Comparison of ENCODE assay signal across 2 cellular contexts in the genomic region with DNA sequence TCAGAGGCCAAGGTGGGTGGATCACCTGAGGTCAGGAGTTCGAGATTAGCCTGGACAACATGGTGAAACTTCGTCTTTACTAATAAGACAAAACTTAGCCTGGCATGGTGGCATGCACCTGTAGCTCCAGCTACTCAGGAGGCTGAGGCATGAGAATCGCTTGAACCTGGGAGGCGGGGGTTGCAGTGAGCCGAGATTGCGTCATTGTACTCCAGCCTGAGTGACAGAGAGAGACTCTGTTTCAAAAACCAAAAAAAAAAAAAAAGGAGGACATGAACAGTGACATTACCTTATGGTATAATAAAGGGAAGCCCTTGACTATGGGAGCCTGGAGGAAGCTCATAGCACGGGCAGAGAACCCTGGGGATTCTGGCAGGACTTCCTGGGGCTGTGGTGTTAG.
TF ChIP-seq lines count a peak whose summit lies in the region.

No MANE protein-coding gene starts in this region.

TF ChIP-seq in GM23338, 12 proteins besides CTCF, POLR2A, EP300 and RAD21:
- TF ChIP-seq EZH2phosphoT487 (IDR thresholded peaks at IDR 0.05; ENCODE audit: unreplicated experiment) = no peak
- no peak for TF ChIP-seq STAT1 (IDR thresholded peaks at IDR 0.05; ENCODE audit: unreplicated experiment)
- no peak for TF ChIP-seq NANOG (IDR thresholded peaks at IDR 0.05; ENCODE audit: borderline replicate concordance)
- TF ChIP-seq, protein P1, sequence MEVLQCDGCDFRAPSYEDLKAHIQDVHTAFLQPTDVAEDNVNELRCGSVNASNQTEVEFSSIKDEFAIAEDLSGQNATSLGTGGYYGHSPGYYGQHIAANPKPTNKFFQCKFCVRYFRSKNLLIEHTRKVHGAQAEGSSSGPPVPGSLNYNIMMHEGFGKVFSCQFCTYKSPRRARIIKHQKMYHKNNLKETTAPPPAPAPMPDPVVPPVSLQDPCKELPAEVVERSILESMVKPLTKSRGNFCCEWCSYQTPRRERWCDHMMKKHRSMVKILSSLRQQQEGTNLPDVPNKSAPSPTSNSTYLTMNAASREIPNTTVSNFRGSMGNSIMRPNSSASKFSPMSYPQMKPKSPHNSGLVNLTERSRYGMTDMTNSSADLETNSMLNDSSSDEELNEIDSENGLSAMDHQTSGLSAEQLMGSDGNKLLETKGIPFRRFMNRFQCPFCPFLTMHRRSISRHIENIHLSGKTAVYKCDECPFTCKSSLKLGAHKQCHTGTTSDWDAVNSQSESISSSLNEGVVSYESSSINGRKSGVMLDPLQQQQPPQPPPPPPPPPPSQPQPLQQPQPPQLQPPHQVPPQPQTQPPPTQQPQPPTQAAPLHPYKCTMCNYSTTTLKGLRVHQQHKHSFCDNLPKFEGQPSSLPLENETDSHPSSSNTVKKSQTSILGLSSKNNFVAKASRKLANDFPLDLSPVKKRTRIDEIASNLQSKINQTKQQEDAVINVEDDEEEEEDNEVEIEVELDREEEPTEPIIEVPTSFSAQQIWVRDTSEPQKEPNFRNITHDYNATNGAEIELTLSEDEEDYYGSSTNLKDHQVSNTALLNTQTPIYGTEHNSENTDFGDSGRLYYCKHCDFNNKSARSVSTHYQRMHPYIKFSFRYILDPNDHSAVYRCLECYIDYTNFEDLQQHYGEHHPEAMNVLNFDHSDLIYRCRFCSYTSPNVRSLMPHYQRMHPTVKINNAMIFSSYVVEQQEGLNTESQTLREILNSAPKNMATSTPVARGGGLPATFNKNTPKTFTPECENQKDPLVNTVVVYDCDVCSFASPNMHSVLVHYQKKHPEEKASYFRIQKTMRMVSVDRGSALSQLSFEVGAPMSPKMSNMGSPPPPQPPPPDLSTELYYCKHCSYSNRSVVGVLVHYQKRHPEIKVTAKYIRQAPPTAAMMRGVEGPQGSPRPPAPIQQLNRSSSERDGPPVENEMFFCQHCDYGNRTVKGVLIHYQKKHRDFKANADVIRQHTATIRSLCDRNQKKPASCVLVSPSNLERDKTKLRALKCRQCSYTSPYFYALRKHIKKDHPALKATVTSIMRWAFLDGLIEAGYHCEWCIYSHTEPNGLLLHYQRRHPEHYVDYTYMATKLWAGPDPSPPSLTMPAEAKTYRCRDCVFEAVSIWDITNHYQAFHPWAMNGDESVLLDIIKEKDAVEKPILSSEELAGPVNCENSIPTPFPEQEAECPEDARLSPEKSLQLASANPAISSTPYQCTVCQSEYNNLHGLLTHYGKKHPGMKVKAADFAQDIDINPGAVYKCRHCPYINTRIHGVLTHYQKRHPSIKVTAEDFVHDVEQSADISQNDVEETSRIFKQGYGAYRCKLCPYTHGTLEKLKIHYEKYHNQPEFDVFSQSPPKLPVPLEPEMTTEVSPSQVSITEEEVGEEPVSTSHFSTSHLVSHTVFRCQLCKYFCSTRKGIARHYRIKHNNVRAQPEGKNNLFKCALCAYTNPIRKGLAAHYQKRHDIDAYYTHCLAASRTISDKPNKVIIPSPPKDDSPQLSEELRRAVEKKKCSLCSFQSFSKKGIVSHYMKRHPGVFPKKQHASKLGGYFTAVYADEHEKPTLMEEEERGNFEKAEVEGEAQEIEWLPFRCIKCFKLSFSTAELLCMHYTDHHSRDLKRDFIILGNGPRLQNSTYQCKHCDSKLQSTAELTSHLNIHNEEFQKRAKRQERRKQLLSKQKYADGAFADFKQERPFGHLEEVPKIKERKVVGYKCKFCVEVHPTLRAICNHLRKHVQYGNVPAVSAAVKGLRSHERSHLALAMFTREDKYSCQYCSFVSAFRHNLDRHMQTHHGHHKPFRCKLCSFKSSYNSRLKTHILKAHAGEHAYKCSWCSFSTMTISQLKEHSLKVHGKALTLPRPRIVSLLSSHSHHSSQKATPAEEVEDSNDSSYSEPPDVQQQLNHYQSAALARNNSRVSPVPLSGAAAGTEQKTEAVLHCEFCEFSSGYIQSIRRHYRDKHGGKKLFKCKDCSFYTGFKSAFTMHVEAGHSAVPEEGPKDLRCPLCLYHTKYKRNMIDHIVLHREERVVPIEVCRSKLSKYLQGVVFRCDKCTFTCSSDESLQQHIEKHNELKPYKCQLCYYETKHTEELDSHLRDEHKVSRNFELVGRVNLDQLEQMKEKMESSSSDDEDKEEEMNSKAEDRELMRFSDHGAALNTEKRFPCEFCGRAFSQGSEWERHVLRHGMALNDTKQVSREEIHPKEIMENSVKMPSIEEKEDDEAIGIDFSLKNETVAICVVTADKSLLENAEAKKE (CRISPR knock-in tag; IDR thresholded peaks at IDR 0.05) = no peak

TF ChIP-seq in K562, 482 proteins besides CTCF, POLR2A, EP300 and RAD21 (continues in another document):
- TF ChIP-seq CHCHD3 (CRISPR knock-in tag; IDR thresholded peaks at IDR 0.05) (no peak), MECOM (CRISPR knock-in tag; IDR thresholded peaks at IDR 0.05) (no peak), STAT5B (CRISPR knock-in tag; IDR thresholded peaks at IDR 0.05) (no peak), PHB (CRISPR knock-in tag; IDR thresholded peaks at IDR 0.05) (no peak), ETV1 (tag; conservative IDR thresholded peaks at IDR 0.05; ENCODE audit: low read depth) (no peak), BCL6 (CRISPR knock-in tag; IDR thresholded peaks at IDR 0.05) (no peak), TBP (optimal IDR thresholded peaks at IDR 0.05; ENCODE audit: low read depth, low read length) (no peak), CEBPG (CRISPR knock-in tag; IDR thresholded peaks at IDR 0.05) (peak; percentile 70), CEBPG (tag; conservative IDR thresholded peaks at IDR 0.05 in 1 of 2, IDR thresholded peaks at IDR 0.05 in 1 of 2) (peak; percentile 43 to 56; a peak in 3 of 4 replicates), NR2C1 (IDR thresholded peaks at IDR 0.05) (no peak), NR2C1 (tag; IDR thresholded peaks at IDR 0.05) (no peak), DMBX1 (CRISPR knock-in tag; IDR thresholded peaks at IDR 0.05; ENCODE audit: borderline replicate concordance) (no peak), ZNF644 (tag; IDR thresholded peaks at IDR 0.05; ENCODE audit: low read depth) (no peak), ZNF766 (CRISPR knock-in tag; conservative IDR thresholded peaks at IDR 0.05) (no peak), CSDE1 (IDR thresholded peaks at IDR 0.05) (no peak), ZZZ3 (IDR thresholded peaks at IDR 0.05) (no peak), POLR2H (tag; IDR thresholded peaks at IDR 0.05; ENCODE audit: low read depth) (no peak), ZNF24 (IDR thresholded peaks at IDR 0.05) (no peak), SMARCA5 (IDR thresholded peaks at IDR 0.05) (no peak), ATF7 (IDR thresholded peaks at IDR 0.05) (peak; percentile 59; the same call in 1 of the 2 replicates), ZNF780A (CRISPR knock-in tag; IDR thresholded peaks at IDR 0.05) (no peak), POLR2AphosphoS2 (IDR thresholded peaks at IDR 0.05; ENCODE audit: low read length) (no peak)
- TF ChIP-seq, protein P2, sequence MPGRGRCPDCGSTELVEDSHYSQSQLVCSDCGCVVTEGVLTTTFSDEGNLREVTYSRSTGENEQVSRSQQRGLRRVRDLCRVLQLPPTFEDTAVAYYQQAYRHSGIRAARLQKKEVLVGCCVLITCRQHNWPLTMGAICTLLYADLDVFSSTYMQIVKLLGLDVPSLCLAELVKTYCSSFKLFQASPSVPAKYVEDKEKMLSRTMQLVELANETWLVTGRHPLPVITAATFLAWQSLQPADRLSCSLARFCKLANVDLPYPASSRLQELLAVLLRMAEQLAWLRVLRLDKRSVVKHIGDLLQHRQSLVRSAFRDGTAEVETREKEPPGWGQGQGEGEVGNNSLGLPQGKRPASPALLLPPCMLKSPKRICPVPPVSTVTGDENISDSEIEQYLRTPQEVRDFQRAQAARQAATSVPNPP (IDR thresholded peaks at IDR 0.05; ENCODE audit: borderline replicate concordance, insufficient read depth, insufficient read length) = no peak
- TF ChIP-seq, protein P3, sequence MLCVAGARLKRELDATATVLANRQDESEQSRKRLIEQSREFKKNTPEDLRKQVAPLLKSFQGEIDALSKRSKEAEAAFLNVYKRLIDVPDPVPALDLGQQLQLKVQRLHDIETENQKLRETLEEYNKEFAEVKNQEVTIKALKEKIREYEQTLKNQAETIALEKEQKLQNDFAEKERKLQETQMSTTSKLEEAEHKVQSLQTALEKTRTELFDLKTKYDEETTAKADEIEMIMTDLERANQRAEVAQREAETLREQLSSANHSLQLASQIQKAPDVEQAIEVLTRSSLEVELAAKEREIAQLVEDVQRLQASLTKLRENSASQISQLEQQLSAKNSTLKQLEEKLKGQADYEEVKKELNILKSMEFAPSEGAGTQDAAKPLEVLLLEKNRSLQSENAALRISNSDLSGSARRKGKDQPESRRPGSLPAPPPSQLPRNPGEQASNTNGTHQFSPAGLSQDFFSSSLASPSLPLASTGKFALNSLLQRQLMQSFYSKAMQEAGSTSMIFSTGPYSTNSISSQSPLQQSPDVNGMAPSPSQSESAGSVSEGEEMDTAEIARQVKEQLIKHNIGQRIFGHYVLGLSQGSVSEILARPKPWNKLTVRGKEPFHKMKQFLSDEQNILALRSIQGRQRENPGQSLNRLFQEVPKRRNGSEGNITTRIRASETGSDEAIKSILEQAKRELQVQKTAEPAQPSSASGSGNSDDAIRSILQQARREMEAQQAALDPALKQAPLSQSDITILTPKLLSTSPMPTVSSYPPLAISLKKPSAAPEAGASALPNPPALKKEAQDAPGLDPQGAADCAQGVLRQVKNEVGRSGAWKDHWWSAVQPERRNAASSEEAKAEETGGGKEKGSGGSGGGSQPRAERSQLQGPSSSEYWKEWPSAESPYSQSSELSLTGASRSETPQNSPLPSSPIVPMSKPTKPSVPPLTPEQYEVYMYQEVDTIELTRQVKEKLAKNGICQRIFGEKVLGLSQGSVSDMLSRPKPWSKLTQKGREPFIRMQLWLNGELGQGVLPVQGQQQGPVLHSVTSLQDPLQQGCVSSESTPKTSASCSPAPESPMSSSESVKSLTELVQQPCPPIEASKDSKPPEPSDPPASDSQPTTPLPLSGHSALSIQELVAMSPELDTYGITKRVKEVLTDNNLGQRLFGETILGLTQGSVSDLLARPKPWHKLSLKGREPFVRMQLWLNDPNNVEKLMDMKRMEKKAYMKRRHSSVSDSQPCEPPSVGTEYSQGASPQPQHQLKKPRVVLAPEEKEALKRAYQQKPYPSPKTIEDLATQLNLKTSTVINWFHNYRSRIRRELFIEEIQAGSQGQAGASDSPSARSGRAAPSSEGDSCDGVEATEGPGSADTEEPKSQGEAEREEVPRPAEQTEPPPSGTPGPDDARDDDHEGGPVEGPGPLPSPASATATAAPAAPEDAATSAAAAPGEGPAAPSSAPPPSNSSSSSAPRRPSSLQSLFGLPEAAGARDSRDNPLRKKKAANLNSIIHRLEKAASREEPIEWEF (CRISPR knock-in tag; IDR thresholded peaks at IDR 0.05) = no peak
- TF ChIP-seq, protein P4, sequence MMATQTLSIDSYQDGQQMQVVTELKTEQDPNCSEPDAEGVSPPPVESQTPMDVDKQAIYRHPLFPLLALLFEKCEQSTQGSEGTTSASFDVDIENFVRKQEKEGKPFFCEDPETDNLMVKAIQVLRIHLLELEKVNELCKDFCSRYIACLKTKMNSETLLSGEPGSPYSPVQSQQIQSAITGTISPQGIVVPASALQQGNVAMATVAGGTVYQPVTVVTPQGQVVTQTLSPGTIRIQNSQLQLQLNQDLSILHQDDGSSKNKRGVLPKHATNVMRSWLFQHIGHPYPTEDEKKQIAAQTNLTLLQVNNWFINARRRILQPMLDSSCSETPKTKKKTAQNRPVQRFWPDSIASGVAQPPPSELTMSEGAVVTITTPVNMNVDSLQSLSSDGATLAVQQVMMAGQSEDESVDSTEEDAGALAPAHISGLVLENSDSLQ (IDR thresholded peaks at IDR 0.05) = peak; percentile 87
- TF ChIP-seq, protein P5, sequence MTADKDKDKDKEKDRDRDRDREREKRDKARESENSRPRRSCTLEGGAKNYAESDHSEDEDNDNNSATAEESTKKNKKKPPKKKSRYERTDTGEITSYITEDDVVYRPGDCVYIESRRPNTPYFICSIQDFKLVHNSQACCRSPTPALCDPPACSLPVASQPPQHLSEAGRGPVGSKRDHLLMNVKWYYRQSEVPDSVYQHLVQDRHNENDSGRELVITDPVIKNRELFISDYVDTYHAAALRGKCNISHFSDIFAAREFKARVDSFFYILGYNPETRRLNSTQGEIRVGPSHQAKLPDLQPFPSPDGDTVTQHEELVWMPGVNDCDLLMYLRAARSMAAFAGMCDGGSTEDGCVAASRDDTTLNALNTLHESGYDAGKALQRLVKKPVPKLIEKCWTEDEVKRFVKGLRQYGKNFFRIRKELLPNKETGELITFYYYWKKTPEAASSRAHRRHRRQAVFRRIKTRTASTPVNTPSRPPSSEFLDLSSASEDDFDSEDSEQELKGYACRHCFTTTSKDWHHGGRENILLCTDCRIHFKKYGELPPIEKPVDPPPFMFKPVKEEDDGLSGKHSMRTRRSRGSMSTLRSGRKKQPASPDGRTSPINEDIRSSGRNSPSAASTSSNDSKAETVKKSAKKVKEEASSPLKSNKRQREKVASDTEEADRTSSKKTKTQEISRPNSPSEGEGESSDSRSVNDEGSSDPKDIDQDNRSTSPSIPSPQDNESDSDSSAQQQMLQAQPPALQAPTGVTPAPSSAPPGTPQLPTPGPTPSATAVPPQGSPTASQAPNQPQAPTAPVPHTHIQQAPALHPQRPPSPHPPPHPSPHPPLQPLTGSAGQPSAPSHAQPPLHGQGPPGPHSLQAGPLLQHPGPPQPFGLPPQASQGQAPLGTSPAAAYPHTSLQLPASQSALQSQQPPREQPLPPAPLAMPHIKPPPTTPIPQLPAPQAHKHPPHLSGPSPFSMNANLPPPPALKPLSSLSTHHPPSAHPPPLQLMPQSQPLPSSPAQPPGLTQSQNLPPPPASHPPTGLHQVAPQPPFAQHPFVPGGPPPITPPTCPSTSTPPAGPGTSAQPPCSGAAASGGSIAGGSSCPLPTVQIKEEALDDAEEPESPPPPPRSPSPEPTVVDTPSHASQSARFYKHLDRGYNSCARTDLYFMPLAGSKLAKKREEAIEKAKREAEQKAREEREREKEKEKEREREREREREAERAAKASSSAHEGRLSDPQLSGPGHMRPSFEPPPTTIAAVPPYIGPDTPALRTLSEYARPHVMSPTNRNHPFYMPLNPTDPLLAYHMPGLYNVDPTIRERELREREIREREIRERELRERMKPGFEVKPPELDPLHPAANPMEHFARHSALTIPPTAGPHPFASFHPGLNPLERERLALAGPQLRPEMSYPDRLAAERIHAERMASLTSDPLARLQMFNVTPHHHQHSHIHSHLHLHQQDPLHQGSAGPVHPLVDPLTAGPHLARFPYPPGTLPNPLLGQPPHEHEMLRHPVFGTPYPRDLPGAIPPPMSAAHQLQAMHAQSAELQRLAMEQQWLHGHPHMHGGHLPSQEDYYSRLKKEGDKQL (CRISPR knock-in tag; IDR thresholded peaks at IDR 0.05; ENCODE audit: borderline replicate concordance) = no peak
- TF ChIP-seq, protein P6, sequence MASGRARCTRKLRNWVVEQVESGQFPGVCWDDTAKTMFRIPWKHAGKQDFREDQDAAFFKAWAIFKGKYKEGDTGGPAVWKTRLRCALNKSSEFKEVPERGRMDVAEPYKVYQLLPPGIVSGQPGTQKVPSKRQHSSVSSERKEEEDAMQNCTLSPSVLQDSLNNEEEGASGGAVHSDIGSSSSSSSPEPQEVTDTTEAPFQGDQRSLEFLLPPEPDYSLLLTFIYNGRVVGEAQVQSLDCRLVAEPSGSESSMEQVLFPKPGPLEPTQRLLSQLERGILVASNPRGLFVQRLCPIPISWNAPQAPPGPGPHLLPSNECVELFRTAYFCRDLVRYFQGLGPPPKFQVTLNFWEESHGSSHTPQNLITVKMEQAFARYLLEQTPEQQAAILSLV (tag; IDR thresholded peaks at IDR 0.05) = no peak
- TF ChIP-seq, protein P7, sequence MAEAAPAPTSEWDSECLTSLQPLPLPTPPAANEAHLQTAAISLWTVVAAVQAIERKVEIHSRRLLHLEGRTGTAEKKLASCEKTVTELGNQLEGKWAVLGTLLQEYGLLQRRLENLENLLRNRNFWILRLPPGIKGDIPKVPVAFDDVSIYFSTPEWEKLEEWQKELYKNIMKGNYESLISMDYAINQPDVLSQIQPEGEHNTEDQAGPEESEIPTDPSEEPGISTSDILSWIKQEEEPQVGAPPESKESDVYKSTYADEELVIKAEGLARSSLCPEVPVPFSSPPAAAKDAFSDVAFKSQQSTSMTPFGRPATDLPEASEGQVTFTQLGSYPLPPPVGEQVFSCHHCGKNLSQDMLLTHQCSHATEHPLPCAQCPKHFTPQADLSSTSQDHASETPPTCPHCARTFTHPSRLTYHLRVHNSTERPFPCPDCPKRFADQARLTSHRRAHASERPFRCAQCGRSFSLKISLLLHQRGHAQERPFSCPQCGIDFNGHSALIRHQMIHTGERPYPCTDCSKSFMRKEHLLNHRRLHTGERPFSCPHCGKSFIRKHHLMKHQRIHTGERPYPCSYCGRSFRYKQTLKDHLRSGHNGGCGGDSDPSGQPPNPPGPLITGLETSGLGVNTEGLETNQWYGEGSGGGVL (CRISPR knock-in tag; IDR thresholded peaks at IDR 0.05) = no peak
